30 cellular contexts compared by ENCODE assay signal in the genomic region with DNA sequence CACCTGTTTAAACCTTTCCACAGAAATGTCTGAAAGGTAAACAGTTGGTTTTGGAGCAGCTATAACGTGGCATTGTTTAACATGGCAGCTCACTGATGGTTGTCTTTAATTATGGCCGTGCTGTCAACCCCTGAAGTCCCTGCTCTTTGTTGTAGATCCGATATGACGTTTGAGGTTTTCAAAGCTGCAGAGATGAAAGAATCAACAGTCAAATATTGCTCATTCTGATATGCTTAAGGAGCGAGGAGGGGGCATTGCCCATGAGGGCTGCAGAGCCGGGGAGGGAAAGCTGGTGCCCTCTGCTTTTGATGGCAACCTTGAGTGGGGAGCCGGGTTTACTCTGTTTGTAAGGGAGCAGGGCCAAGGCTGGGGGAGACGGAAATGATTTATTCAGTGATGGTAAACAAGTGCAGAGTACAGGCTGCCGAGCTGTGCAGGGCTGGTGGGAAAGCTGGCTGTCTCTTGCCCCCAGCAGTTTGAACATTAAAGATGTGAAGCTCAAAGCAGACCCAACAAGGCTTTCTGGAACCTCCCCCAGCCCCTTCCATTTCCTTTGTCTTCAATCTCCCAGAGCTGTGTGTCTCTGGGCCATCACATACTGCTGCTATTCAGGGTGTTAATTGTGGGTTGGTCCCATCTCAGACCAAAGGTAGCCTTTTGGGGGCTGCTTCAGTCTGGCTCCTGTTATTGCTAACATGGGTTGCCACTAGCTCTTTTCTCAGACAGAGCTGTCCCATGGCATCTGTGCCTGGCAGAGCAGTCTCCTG.
DNase-seq lines count a peak whose midpoint lies in the region; ATAC-seq, FAIRE-seq and TF ChIP-seq lines count a peak whose summit lies in the region.
"Had no signal": no experiment of that assay in that cellular context is flagged by ENCODE, and none has a peak within 500 bp of the region (broad histone marks: within the 10 kb centered on the region; RNA-seq: fewer than 3 reads in every experiment).

No MANE protein-coding gene starts in this region.

- H3K4me3 ChIP-seq in Caco-2 (ENCODE audit: low read depth, low read length) (no peak overlapping the region), HepG2 (replicated peaks in 1 of 3; ENCODE audit: insufficient read depth in 1 of 3, low read depth in 2 of 3, low read length in 3 of 3) (peak overlapping the region in 1 of 3 experiments; percentile 3; a peak in 1 of 6 replicates)
- H3K4me3 ChIP-seq: smooth muscle cell had no signal

- under 1% methylated on average over 9 of the region's 9 CpGs for WGBS in HepG2 (ENCODE audit: low lambda C conversion rate)

- CTCF ChIA-PET in Caco-2 (lab: Charles Lee): interaction anchor here (0.6 to 1.3 kb wide), 2 partner anchors 62 to 527 kb away, joined by 3 to 4 read pairs; no protein-coding TSS in a partner anchor
- CTCF ChIA-PET in HepG2 (lab: Yijun Ruan, JAX; ENCODE audit: low intra/inter-chr PET ratio, low total read pairs): no interaction called here

- in situ Hi-C loops in HepG2 (cut with HindIII; ENCODE audit: extremely low pct_ligation_motif_present, low pct_unique_long_range_greater_than_20kb): loop anchor here (10.0 kb wide), 1 partner anchor 258 kb away; no protein-coding TSS in a partner anchor

- intact Hi-C loops in Caco-2 (cut with micrococcal nuclease; ENCODE audit: unreplicated experiment) (loop anchor here (10.0 kb wide), 1 partner anchor 372 kb away; the partner anchor contains the start of gene ZNF503), HepG2 (cut with micrococcal nuclease; ENCODE audit: unreplicated experiment) (loop anchor here (2.0 to 5.0 kb wide), 2 partner anchors 45 to 256 kb away; no protein-coding TSS in a partner anchor)

- peaks cover 17% of the 10 kb centered on the region for H3K4me1 Mint-ChIP-seq in Caco-2 (ENCODE audit: low read depth, unreplicated experiment)

- peak overlapping the region; percentile 55 for H3K4me2 ChIP-seq in HepG2 (ENCODE audit: low read depth, low read length)
- H3K4me2 ChIP-seq: KMS-11, smooth muscle cell had no signal

- BruUV-seq in Caco-2 (replicated peaks; lab: Mats Ljungman, UMichigan) (TSS peak; percentile 49), HepG2 (replicated peaks; lab: Mats Ljungman, UMichigan) (TSS peak; percentile 57)

- no peak for TF ChIP-seq RAD21 in HepG2 (CRISPR knock-in tag; IDR thresholded peaks at IDR 0.05)

- peak; percentile 72 for FAIRE-seq in HepG2 (lab: Jason Lieb, UNC)
- FAIRE-seq: endothelial cell of umbilical vein, H1 had no signal

- H3K9me3 ChIP-seq in Caco-2 (no peaks in the 10 kb centered on the region), HepG2 (ENCODE audit: low read length) (no peaks in the 10 kb centered on the region)

- H3K27me3 ChIP-seq in Caco-2 (replicated peaks; ENCODE audit: control insufficient read depth, insufficient read depth, low read length) (no peaks in the 10 kb centered on the region), HepG2 (ENCODE audit: control insufficient read depth in 1 of 2, insufficient read depth in 2 of 2, low read length in 2 of 2) (no peaks in the 10 kb centered on the region)

- no peaks in the 10 kb centered on the region; the same call in 1 of the 2 replicates for H3K36me3 ChIP-seq in Caco-2 (ENCODE audit: control insufficient read depth, insufficient read depth, low read length)
- H3K36me3 ChIP-seq in HepG2 (replicated peaks in 1 of 2; ENCODE audit: control insufficient read depth in 1 of 2, insufficient read depth in 2 of 2, low read length in 2 of 2): no peaks in the 10 kb centered on the region
- H3K36me3 ChIP-seq: WERI-Rb-1 had no signal

- H4K20me1 ChIP-seq in HepG2 (ENCODE audit: insufficient read depth, low read length): no peaks in the 10 kb centered on the region

- no peaks in the 10 kb centered on the region for H3K36me3 Mint-ChIP-seq in Caco-2 (ENCODE audit: insufficient read depth, unreplicated experiment)
- H3K36me3 Mint-ChIP-seq: CD4-positive, CD25-positive, alpha-beta regulatory T cell had no signal

- H2AFZ ChIP-seq in HepG2 (ENCODE audit: low read length): no peak overlapping the region

- peak overlapping the region; percentile 47 for H3K4me3 Mint-ChIP-seq in Caco-2 (ENCODE audit: unreplicated experiment)
- H3K4me3 Mint-ChIP-seq: activated naive CD4-positive, alpha-beta T cell treated with anti-CD3 and anti-CD28 coated beads for 36 hours; CD4-positive, CD25-positive, alpha-beta regulatory T cell; neural crest cell; stimulated activated naive CD8-positive, alpha-beta T cell treated with anti-CD3 and anti-CD28 coated beads, Interleukin-15, amount 100 ng/mL, for 72 hours; T-helper 1 cell treated with Interleukin-12 subunit alpha and Interleukin-12 subunit beta and Interleukin-4 antibody, amounts not matched to agents 30 μg/mL and 1 μg/mL, for 36 hours had no signal

- no peak for TF ChIP-seq POLR2A in HepG2 (IDR thresholded peaks at IDR 0.05; ENCODE audit: insufficient read depth in 1 of 2, low read depth in 2 of 2, low read length in 2 of 2)

- POLR2A ChIA-PET in Caco-2 (lab: Charles Lee): interaction anchor here (0.5 to 1.6 kb wide), 4 partner anchors 12 to 375 kb away, joined by 4 to 10 read pairs (median 4); partner anchors contain the start of gene ZNF503
- POLR2A ChIA-PET in HepG2 (lab: Yijun Ruan, JAX): interaction anchor here (0.6 to 5.5 kb wide), 20 partner anchors 9 to 559 kb away, joined by 3 to 111 read pairs (median 5); partner anchors contain the start of genes LRMDA and ZNF503

- no peaks in the 10 kb centered on the region for H3K9me3 Mint-ChIP-seq in Caco-2 (ENCODE audit: unreplicated experiment)
- H3K9me3 Mint-ChIP-seq: activated naive CD4-positive, alpha-beta T cell treated with anti-CD3 and anti-CD28 coated beads for 36 hours; CD4-positive, CD25-positive, alpha-beta regulatory T cell; neural crest cell; stimulated activated naive CD8-positive, alpha-beta T cell treated with anti-CD3 and anti-CD28 coated beads, Interleukin-15, amount 100 ng/mL, for 72 hours; T-helper 1 cell treated with Interleukin-12 subunit alpha and Interleukin-12 subunit beta and Interleukin-4 antibody, amounts not matched to agents 30 μg/mL and 1 μg/mL, for 36 hours had no signal

- no peak for TF ChIP-seq CTCF in Caco-2 (IDR thresholded peaks at IDR 0.05; ENCODE audit: insufficient read depth in 1 of 2, low read depth in 1 of 2, low read length in 1 of 2, severe bottlenecking in 1 of 2, unreplicated experiment in 1 of 2)
- peak; percentile 30 for TF ChIP-seq CTCF in HepG2 (CRISPR knock-in tag; IDR thresholded peaks at IDR 0.05)

- H3K4me1 ChIP-seq in Caco-2: peaks cover 22% of the 10 kb centered on the region; the same call in 1 of the 2 replicates
- H3K4me1 ChIP-seq in HepG2 (ENCODE audit: insufficient read depth, low read length): peaks cover 81% of the 10 kb centered on the region

- H3K27ac ChIP-seq in HepG2 (ENCODE audit: extremely low read length, insufficient read depth, low read length): peak overlapping the region; percentile 96
- H3K27ac ChIP-seq: KMS-11, WERI-Rb-1 had no signal

- peak overlapping the region; percentile 75 for H3K27ac Mint-ChIP-seq in Caco-2 (ENCODE audit: unreplicated experiment)
- H3K27ac Mint-ChIP-seq: activated naive CD4-positive, alpha-beta T cell treated with anti-CD3 and anti-CD28 coated beads for 36 hours; CD4-positive, CD25-positive, alpha-beta regulatory T cell; T-helper 1 cell treated with Interleukin-12 subunit alpha and Interleukin-12 subunit beta and Interleukin-4 antibody, amounts not matched to agents 30 μg/mL and 1 μg/mL, for 36 hours had no signal

- ATAC-seq in HepG2 (peak; percentile 96), HG03565 (IDR thresholded peaks at IDR 0.05; ENCODE audit: unreplicated experiment) (no peak)
- ATAC-seq: left ventricle myocardium superior; stimulated activated naive CD8-positive, alpha-beta T cell treated with anti-CD3 and anti-CD28 coated beads, Interleukin-15, amount 100 ng/mL, for 72 hours had no signal

- DNase-seq in Caco-2 (peak; percentile 60), NCI-H1436 (lab: John Stamatoyannopoulos, UW) (peak; percentile 9), NCI-H748 (lab: John Stamatoyannopoulos, UW; ENCODE audit: unreplicated experiment) (peak; percentile 83), HepG2 (ENCODE audit: low spot score) (peak; percentile 99), SKM-1 (lab: John Stamatoyannopoulos, UW; ENCODE audit: unreplicated experiment) (no peak), NAMALWA (ENCODE audit: low spot score) (no peak)
- DNase-seq in activated T-cell treated with anti-CD3 and anti-CD28 coated beads, Interleukin-2, amount 50 U/mL, for 48 hours: no peak
- DNase-seq: activated CD4-positive, alpha-beta T cell treated with anti-CD3 and anti-CD28 coated beads, Interleukin-2, amount 50 U/mL, for 48 hours; activated naive CD4-positive, alpha-beta T cell treated with anti-CD3 and anti-CD28 coated beads for 36 hours; activated T-cell treated with anti-CD3 and anti-CD28 coated beads for 4 hours; anterior cingulate cortex; caudate nucleus; CD4-positive, CD25-positive, alpha-beta regulatory T cell; DND-41; head of caudate nucleus; left ventricle myocardium superior; NCI-H524; OCI-M1; SIG-M5; stimulated activated CD4-positive, alpha-beta T cell treated with anti-CD3 and anti-CD28 coated beads, Interleukin-4, amount 100 ng/mL, for 1 hour; stimulated activated naive CD8-positive, alpha-beta T cell treated with anti-CD3 and anti-CD28 coated beads, Interleukin-15, amount 100 ng/mL, for 72 hours; trophoblast cell; WERI-Rb-1 had no signal

- TF ChIP-seq EP300 in HepG2 (IDR thresholded peaks at IDR 0.05; ENCODE audit: low read depth in 2 of 2, low read length in 2 of 2) (peak in 1 of 2 experiments; percentile 95; a peak in 3 of 4 replicates), HepG2 (CRISPR knock-in tag; IDR thresholded peaks at IDR 0.05; ENCODE audit: borderline replicate concordance) (peak; percentile 98)

- peaks cover 2% of the 10 kb centered on the region for H3K79me2 ChIP-seq in HepG2 (ENCODE audit: insufficient read depth, low read length)

- peak overlapping the region; percentile 67 for H3K9ac ChIP-seq in HepG2 (ENCODE audit: insufficient read depth, low read depth, low read length)
- H3K9ac ChIP-seq: KMS-11 had no signal

- no peaks in the 10 kb centered on the region for H3K27me3 Mint-ChIP-seq in Caco-2 (ENCODE audit: insufficient read depth, unreplicated experiment)
- H3K27me3 Mint-ChIP-seq: stimulated activated naive CD8-positive, alpha-beta T cell treated with anti-CD3 and anti-CD28 coated beads, Interleukin-15, amount 100 ng/mL, for 72 hours had no signal

TF ChIP-seq in HepG2, 621 proteins besides CTCF, POLR2A, EP300 and RAD21 (continues in another document):
- TF ChIP-seq, protein P1, sequence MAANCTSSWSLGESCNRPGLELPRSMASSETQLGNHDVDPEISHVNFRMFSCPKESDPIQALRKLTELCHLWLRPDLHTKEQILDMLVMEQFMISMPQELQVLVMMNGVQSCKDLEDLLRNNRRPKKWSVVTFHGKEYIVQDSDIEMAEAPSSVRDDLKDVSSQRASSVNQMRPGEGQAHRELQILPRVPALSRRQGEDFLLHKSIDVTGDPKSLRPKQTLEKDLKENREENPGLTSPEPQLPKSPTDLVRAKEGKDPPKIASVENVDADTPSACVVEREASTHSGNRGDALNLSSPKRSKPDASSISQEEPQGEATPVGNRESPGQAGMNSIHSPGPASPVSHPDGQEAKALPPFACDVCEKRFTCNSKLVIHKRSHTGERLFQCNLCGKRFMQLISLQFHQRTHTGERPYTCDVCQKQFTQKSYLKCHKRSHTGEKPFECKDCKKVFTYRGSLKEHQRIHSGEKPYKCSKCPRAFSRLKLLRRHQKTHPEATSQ (CRISPR knock-in tag; IDR thresholded peaks at IDR 0.05; ENCODE audit: borderline replicate concordance): no peak
- TF ChIP-seq ZNF367 (CRISPR knock-in tag; IDR thresholded peaks at IDR 0.05; ENCODE audit: borderline replicate concordance): no peak

Comparison
In these comparisons a context has a peak if more than half of its experiments do, and no peak if none do; other contexts are left out.
1. DNase-seq: peak in Caco-2 (2 of 2), NCI-H1436 (single experiment), NCI-H748 (single experiment) and HepG2 (single experiment); none in SKM-1 (single experiment), NAMALWA (single experiment) and activated T-cell treated with anti-CD3 and anti-CD28 coated beads, Interleukin-2, amount 50 U/mL, for 48 hours (0 of 2).